In the genomic region with DNA sequence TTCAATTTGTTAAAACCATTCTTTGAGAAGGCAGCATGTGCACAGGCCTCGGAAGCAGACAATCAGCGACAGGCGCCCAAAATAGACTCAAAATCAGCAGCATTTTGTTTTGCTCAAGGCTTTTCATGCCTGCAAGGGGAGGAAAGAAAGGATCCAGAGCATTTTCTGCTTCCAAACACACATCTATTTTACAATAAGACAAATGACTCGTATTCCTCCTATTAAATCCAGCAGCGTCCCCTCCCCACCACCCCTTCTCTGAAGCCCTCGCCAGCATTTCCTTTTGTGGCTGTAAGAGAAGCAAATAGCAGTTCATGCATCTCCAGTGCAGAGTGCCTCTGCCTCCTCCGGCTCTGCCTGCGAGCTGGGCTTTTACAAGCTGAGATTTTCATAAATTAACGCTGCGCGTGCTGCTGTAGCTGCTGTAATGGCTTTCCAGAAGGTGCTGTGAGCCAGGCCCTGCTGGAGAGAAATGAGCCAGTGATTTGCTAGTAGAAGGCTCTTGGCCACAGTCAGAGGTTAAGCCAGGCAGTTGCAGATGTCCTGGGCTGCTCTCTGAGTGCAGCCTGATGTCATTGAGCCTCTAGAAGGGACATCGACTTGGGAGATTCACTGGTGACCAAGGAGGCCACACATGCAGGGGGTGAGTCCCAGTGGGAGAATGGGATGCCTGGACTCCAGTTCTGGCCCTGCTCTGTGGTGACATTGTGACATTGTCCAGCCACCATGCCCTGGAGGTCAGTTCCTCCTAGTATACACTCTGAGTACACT, we compare ENCODE assay signal across 1 cellular context.
TF ChIP-seq lines count a peak whose summit lies in the region.

No MANE protein-coding gene starts in this region.

TF ChIP-seq in SK-N-SH, 30 proteins besides CTCF, POLR2A, EP300 and RAD21 (continued from another document):
- TF ChIP-seq REST (IDR thresholded peaks at IDR 0.05; ENCODE audit: low read depth, low read length): no peak
- TF ChIP-seq FOXM1 (IDR thresholded peaks at IDR 0.05; ENCODE audit: low read depth): no peak
- TF ChIP-seq YY1 (IDR thresholded peaks at IDR 0.05; ENCODE audit: low read depth): no peak
- no peak for TF ChIP-seq RXRA (IDR thresholded peaks at IDR 0.05; ENCODE audit: borderline replicate concordance, low read depth)
- TF ChIP-seq TEAD4 (IDR thresholded peaks at IDR 0.05; ENCODE audit: borderline replicate concordance, insufficient read depth): 0 out of 2 replicates have a peak, but pooled peaks have one; percentile 10
- no peak for TF ChIP-seq SIN3A (IDR thresholded peaks at IDR 0.05; ENCODE audit: borderline replicate concordance, low read depth, low read length)
- TF ChIP-seq CHD2 (IDR thresholded peaks at IDR 0.05; ENCODE audit: low read length, partially characterized antibody): no peak
- TF ChIP-seq, protein P1, sequence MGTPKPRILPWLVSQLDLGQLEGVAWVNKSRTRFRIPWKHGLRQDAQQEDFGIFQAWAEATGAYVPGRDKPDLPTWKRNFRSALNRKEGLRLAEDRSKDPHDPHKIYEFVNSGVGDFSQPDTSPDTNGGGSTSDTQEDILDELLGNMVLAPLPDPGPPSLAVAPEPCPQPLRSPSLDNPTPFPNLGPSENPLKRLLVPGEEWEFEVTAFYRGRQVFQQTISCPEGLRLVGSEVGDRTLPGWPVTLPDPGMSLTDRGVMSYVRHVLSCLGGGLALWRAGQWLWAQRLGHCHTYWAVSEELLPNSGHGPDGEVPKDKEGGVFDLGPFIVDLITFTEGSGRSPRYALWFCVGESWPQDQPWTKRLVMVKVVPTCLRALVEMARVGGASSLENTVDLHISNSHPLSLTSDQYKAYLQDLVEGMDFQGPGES (IDR thresholded peaks at IDR 0.05; ENCODE audit: low read depth, low read length): no peak
- TF ChIP-seq MEF2A (IDR thresholded peaks at IDR 0.05; ENCODE audit: borderline replicate concordance, low read depth): no peak; the same call in 1 of the 2 replicates
- no peak for TF ChIP-seq NRF1 (IDR thresholded peaks at IDR 0.05; ENCODE audit: low read depth, low read length)
- TF ChIP-seq GABPA (IDR thresholded peaks at IDR 0.05; ENCODE audit: low read depth): no peak
- TF ChIP-seq ZBTB33 (IDR thresholded peaks at IDR 0.05; ENCODE audit: borderline replicate concordance, low read depth): no peak
- TF ChIP-seq RFX5 (IDR thresholded peaks at IDR 0.05; ENCODE audit: low read length): no peak
- peak; percentile 37 for TF ChIP-seq TCF12 (IDR thresholded peaks at IDR 0.05)
- no peak for TF ChIP-seq USF1 (IDR thresholded peaks at IDR 0.05; ENCODE audit: borderline replicate concordance, low read depth)
- TF ChIP-seq FOXJ3 (CRISPR knock-in tag; IDR thresholded peaks at IDR 0.05): peak; percentile 57; the same call in 1 of the 2 replicates
- no peak for TF ChIP-seq MXI1 (IDR thresholded peaks at IDR 0.05; ENCODE audit: low read depth, low read length)
- TF ChIP-seq SMC3 (IDR thresholded peaks at IDR 0.05; ENCODE audit: low read depth, low read length): no peak
